Comparison of ENCODE assay signal across 11 cellular contexts in the genomic region with DNA sequence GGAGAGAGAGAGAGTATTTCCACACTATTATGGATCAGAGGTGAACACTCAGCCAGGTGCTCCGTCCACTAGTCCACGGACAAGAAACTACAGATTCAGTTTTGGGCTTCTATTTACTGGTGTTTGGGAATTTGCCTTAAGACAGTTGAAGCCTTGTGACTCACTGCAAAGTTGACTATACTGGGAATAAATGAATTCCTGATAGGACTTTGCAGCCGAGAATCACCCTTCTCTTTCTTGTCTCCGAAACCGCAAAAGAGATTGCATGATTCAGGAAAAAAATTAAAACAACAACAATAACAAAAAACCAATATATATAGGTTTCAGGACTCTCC. TPM values are rescaled to one million over a fixed set of nuclear protein-coding genes. Genes with fewer than 3 reads are reported as not detected.
DNase-seq lines count a peak whose midpoint lies in the region; ATAC-seq, FAIRE-seq and TF ChIP-seq lines count a peak whose summit lies in the region.
"Had no signal": no experiment of that assay in that cellular context is flagged by ENCODE, and none has a peak within 500 bp of the region (broad histone marks: within the 10 kb centered on the region; RNA-seq: fewer than 3 reads in every experiment).

No MANE protein-coding gene starts in this region.

- no peak for ATAC-seq in Right ventricle myocardium inferior
- ATAC-seq in right lobe of liver = no peak
- no peak for ATAC-seq in GM18858 (IDR thresholded peaks at IDR 0.05; ENCODE audit: unreplicated experiment)

- H3K9me3 ChIP-seq in left ventricle myocardium inferior (replicated peaks) (peaks cover 6% of the 10 kb centered on the region), right lobe of liver (no peaks in the 10 kb centered on the region)
- H3K9me3 ChIP-seq: SJCRH30 had no signal

- FAIRE-seq in bronchial epithelial cell (lab: Jason Lieb, UNC) = no peak

- TF ChIP-seq CTCF in left ventricle myocardium inferior (IDR thresholded peaks at IDR 0.05; ENCODE audit: borderline replicate concordance) = no peak
- TF ChIP-seq CTCF in bronchial epithelial cell (IDR thresholded peaks at IDR 0.05; ENCODE audit: insufficient read depth, low read length, severe bottlenecking) = no peak
- TF ChIP-seq CTCF in right lobe of liver (IDR thresholded peaks at IDR 0.05) = no peak
- no peak for TF ChIP-seq CTCF in type B pancreatic cell (conservative IDR thresholded peaks at IDR 0.05)

- H3K9me3 Mint-ChIP-seq in type B pancreatic cell = no peaks in the 10 kb centered on the region

- peak overlapping the region; percentile 67 for H3K4me3 ChIP-seq in left ventricle myocardium inferior
- peak overlapping the region; percentile 49 for H3K4me3 ChIP-seq in bronchial epithelial cell (ENCODE audit: low read depth, low read length)
- H3K4me3 ChIP-seq in right lobe of liver = peak overlapping the region; percentile 51 to 60 (median 55)
- H3K4me3 ChIP-seq: SJCRH30 had no signal

- TF ChIP-seq POLR2A in right lobe of liver (IDR thresholded peaks at IDR 0.05) = no peak

- H3K36me3 ChIP-seq in left ventricle myocardium inferior (no peaks in the 10 kb centered on the region), bronchial epithelial cell (ENCODE audit: control insufficient read depth, insufficient read depth, low read length) (no peaks in the 10 kb centered on the region), right lobe of liver (no peaks in the 10 kb centered on the region)
- H3K36me3 ChIP-seq: SJCRH30 had no signal

- DNase-seq in left ventricle myocardium inferior (no peak), Right ventricle myocardium inferior (ENCODE audit: missing footprints) (no peak), bronchial epithelial cell (ENCODE audit: low read depth) (peak; percentile 41), right lobe of liver (no peak), type B pancreatic cell (ENCODE audit: extremely low spot score, unreplicated experiment) (no peak), T-helper 1 cell (no peak), CD1c-positive myeloid dendritic cell (ENCODE audit: extremely low spot score) (no peak)
- DNase-seq: SJCRH30 had no signal

- WGBS in right lobe of liver (ENCODE audit: insufficient coverage, low coverage, low lambda C conversion rate, missing lambda C conversion rate) = 38% methylated on average over 5 of the region's 5 CpGs

- H3K27me3 Mint-ChIP-seq in type B pancreatic cell = peaks cover 83% of the 10 kb centered on the region

- peaks cover 72% of the 10 kb centered on the region for H3K27me3 ChIP-seq in left ventricle myocardium inferior (ENCODE audit: low read depth)
- no peaks in the 10 kb centered on the region for H3K27me3 ChIP-seq in bronchial epithelial cell (ENCODE audit: control insufficient read depth, insufficient read depth, low read length)
- H3K27me3 ChIP-seq in right lobe of liver = no peaks in the 10 kb centered on the region
- H3K27me3 ChIP-seq: SJCRH30 had no signal

- peak overlapping the region; percentile 82 for H3K4me3 Mint-ChIP-seq in type B pancreatic cell

- peaks cover 11% of the 10 kb centered on the region for H3K4me1 Mint-ChIP-seq in type B pancreatic cell (ENCODE audit: unreplicated experiment)

- no peak overlapping the region for H3K27ac Mint-ChIP-seq in type B pancreatic cell

- peaks cover 15% of the 10 kb centered on the region for H3K4me1 ChIP-seq in left ventricle myocardium inferior
- H3K4me1 ChIP-seq in right lobe of liver = peaks cover 0 to 10% (median 5%) of the 10 kb centered on the region in 4 donors

- H3K36me3 Mint-ChIP-seq in type B pancreatic cell = peaks cover 4% of the 10 kb centered on the region

- intact Hi-C loops in left ventricle myocardium inferior (cut with micrococcal nuclease) = no loop called here
- intact Hi-C loops in Right ventricle myocardium inferior (cut with DNase I) = no loop called here
- intact Hi-C loops in right lobe of liver (cut with DNase I) = no loop called here

- H3K27ac ChIP-seq in left ventricle myocardium inferior (replicated peaks) = no peak overlapping the region
- peak overlapping the region; percentile 48 to 98 (median 74) for H3K27ac ChIP-seq in right lobe of liver
- H3K27ac ChIP-seq: KMS-11, SJCRH30 had no signal

RNA-seq across cellular contexts. Expression of gene TMEM171, which starts 0.7 kb away (rescaled TPM):
- not detected for total RNA-seq in left ventricle myocardium inferior
- total RNA-seq in Right ventricle myocardium inferior = not detected
- 0.26 and 0.51 TPM in 2 replicates for total RNA-seq in bronchial epithelial cell
- 1 to 10 TPM in 4 of 6 experiments, under 1 TPM in 2; 0.57 to 3.2 (median 1.6) TPM for total RNA-seq in right lobe of liver
- 0.38 and 1.3 TPM in 2 replicates for total RNA-seq in type B pancreatic cell (ENCODE audit: low replicate concordance)
- total RNA-seq: SJCRH30 had no signal

RNA-seq across cellular contexts. Expression of gene TMEM174, which starts 51.9 kb away (rescaled TPM):
- total RNA-seq in left ventricle myocardium inferior (not detected), Right ventricle myocardium inferior (not detected), bronchial epithelial cell (not detected in 2 replicates), right lobe of liver (not detected), type B pancreatic cell (ENCODE audit: low replicate concordance) (not detected in 2 replicates)
- total RNA-seq: posterior vena cava, SJCRH30 had no signal
